ENCODE assay signal across 1 cellular context in the genomic region with DNA sequence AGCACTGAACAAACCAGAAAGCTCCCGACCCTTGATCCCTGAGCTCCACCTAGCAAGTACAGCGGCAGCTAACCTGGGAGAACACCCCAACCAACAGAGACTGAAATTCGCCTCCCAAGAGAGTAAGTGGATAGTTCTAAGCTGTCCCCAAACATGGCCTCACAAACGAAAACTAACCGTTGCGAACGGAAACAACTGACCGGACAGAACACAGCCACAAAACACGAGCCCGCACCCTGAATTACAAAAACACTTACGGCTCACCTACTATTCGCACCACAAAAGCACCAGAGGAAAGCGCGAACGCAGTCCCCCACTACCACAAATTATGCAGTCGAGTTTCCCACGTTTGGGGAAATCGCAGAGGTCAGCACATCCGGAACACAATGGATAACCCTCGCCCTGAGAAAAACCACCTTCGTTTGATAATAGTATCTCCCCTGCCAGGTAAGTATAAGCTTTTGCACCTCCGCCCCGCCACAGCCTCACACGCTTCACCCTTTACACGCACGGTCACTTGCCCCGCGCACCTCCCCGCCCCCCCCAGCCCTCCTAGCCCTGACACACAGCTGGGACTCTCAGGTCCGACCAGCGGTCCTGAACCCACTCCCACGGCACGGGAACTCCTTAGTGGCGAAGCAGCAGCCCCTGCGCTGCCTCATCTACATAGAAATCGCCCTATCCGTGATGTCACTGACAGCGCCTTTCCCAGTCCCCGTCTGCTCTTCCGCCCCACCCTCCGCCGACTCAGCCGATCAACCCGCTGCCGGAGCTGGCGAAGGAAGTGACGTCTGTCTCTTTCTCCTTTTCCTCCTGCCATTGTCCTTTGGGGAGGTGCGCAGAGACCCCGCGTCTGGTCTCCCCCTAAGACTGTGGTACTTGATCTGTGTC.
A peak's percentile ranks its signal among the peaks of the same experiment; 100 is the strongest.
TF ChIP-seq lines count a peak whose summit lies in the region.
"Not testable (repeated sequence)": the region's sequence is repeated elsewhere in the genome, so short reads cannot be mapped to it uniquely, and the experiment has no call there.

No MANE protein-coding gene starts in this region.

TF ChIP-seq in K562, 482 proteins besides CTCF, POLR2A, EP300 and RAD21 (continued from another document and continues in another):
- TF ChIP-seq, protein P1, sequence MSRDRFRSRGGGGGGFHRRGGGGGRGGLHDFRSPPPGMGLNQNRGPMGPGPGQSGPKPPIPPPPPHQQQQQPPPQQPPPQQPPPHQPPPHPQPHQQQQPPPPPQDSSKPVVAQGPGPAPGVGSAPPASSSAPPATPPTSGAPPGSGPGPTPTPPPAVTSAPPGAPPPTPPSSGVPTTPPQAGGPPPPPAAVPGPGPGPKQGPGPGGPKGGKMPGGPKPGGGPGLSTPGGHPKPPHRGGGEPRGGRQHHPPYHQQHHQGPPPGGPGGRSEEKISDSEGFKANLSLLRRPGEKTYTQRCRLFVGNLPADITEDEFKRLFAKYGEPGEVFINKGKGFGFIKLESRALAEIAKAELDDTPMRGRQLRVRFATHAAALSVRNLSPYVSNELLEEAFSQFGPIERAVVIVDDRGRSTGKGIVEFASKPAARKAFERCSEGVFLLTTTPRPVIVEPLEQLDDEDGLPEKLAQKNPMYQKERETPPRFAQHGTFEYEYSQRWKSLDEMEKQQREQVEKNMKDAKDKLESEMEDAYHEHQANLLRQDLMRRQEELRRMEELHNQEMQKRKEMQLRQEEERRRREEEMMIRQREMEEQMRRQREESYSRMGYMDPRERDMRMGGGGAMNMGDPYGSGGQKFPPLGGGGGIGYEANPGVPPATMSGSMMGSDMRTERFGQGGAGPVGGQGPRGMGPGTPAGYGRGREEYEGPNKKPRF (IDR thresholded peaks at IDR 0.05; ENCODE audit: low read depth, low read length), result peak; percentile 91
- TF ChIP-seq, protein P2, sequence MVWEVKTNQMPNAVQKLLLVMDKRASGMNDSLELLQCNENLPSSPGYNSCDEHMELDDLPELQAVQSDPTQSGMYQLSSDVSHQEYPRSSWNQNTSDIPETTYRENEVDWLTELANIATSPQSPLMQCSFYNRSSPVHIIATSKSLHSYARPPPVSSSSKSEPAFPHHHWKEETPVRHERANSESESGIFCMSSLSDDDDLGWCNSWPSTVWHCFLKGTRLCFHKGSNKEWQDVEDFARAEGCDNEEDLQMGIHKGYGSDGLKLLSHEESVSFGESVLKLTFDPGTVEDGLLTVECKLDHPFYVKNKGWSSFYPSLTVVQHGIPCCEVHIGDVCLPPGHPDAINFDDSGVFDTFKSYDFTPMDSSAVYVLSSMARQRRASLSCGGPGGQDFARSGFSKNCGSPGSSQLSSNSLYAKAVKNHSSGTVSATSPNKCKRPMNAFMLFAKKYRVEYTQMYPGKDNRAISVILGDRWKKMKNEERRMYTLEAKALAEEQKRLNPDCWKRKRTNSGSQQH (CRISPR knock-in tag; IDR thresholded peaks at IDR 0.05), result peak; percentile 100
- TF ChIP-seq THRAP3 (IDR thresholded peaks at IDR 0.05; ENCODE audit: borderline replicate concordance) (peak; percentile 100), HMG20A (CRISPR knock-in tag; conservative IDR thresholded peaks at IDR 0.05) (peak; percentile 97), LEF1 (IDR thresholded peaks at IDR 0.05) (peak; percentile 75), NR1H2 (CRISPR knock-in tag; IDR thresholded peaks at IDR 0.05) (peak; percentile 93), ZNF212 (CRISPR knock-in tag; IDR thresholded peaks at IDR 0.05) (peak; percentile 99), GABPB2 (CRISPR knock-in tag; conservative IDR thresholded peaks at IDR 0.05) (peak; percentile 100), ZNF586 (CRISPR knock-in tag; conservative IDR thresholded peaks at IDR 0.05) (peak; percentile 99), MBD2 (IDR thresholded peaks at IDR 0.05; ENCODE audit: borderline replicate concordance, low read depth) (peak; percentile 96), HMG20B (CRISPR knock-in tag; IDR thresholded peaks at IDR 0.05) (peak; percentile 100), OTX1 (CRISPR knock-in tag; IDR thresholded peaks at IDR 0.05) (peak; percentile 100), STAT5A (IDR thresholded peaks at IDR 0.05; ENCODE audit: borderline replicate concordance, low read length) (peak; percentile 78), ASH1L (IDR thresholded peaks at IDR 0.05; ENCODE audit: borderline replicate concordance, low read depth, partially characterized antibody) (peak; percentile 73), ATF7 (IDR thresholded peaks at IDR 0.05) (peak; percentile 63; the same call in 1 of the 2 replicates), ETV5 (CRISPR knock-in tag; IDR thresholded peaks at IDR 0.05; ENCODE audit: low read depth) (peak; percentile 76), MYNN (IDR thresholded peaks at IDR 0.05) (peak; percentile 82), TARDBP (IDR thresholded peaks at IDR 0.05) (peak; percentile 82; the same call in 1 of the 2 replicates), TAF9B (IDR thresholded peaks at IDR 0.05; ENCODE audit: partially characterized antibody) (peak; percentile 89)
- TF ChIP-seq, protein P3, sequence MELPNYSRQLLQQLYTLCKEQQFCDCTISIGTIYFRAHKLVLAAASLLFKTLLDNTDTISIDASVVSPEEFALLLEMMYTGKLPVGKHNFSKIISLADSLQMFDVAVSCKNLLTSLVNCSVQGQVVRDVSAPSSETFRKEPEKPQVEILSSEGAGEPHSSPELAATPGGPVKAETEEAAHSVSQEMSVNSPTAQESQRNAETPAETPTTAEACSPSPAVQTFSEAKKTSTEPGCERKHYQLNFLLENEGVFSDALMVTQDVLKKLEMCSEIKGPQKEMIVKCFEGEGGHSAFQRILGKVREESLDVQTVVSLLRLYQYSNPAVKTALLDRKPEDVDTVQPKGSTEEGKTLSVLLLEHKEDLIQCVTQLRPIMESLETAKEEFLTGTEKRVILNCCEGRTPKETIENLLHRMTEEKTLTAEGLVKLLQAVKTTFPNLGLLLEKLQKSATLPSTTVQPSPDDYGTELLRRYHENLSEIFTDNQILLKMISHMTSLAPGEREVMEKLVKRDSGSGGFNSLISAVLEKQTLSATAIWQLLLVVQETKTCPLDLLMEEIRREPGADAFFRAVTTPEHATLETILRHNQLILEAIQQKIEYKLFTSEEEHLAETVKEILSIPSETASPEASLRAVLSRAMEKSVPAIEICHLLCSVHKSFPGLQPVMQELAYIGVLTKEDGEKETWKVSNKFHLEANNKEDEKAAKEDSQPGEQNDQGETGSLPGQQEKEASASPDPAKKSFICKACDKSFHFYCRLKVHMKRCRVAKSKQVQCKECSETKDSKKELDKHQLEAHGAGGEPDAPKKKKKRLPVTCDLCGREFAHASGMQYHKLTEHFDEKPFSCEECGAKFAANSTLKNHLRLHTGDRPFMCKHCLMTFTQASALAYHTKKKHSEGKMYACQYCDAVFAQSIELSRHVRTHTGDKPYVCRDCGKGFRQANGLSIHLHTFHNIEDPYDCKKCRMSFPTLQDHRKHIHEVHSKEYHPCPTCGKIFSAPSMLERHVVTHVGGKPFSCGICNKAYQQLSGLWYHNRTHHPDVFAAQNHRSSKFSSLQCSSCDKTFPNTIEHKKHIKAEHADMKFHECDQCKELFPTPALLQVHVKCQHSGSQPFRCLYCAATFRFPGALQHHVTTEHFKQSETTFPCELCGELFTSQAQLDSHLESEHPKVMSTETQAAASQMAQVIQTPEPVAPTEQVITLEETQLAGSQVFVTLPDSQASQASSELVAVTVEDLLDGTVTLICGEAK (IDR thresholded peaks at IDR 0.05), result peak; percentile 72
- TF ChIP-seq, protein P3 (CRISPR knock-in tag; IDR thresholded peaks at IDR 0.05), result 0 out of 2 replicates have a peak, but pooled peaks have one; percentile 64
- TF ChIP-seq, protein P4, sequence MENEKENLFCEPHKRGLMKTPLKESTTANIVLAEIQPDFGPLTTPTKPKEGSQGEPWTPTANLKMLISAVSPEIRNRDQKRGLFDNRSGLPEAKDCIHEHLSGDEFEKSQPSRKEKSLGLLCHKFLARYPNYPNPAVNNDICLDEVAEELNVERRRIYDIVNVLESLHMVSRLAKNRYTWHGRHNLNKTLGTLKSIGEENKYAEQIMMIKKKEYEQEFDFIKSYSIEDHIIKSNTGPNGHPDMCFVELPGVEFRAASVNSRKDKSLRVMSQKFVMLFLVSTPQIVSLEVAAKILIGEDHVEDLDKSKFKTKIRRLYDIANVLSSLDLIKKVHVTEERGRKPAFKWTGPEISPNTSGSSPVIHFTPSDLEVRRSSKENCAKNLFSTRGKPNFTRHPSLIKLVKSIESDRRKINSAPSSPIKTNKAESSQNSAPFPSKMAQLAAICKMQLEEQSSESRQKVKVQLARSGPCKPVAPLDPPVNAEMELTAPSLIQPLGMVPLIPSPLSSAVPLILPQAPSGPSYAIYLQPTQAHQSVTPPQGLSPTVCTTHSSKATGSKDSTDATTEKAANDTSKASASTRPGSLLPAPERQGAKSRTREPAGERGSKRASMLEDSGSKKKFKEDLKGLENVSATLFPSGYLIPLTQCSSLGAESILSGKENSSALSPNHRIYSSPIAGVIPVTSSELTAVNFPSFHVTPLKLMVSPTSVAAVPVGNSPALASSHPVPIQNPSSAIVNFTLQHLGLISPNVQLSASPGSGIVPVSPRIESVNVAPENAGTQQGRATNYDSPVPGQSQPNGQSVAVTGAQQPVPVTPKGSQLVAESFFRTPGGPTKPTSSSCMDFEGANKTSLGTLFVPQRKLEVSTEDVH (IDR thresholded peaks at IDR 0.05; ENCODE audit: low read depth, partially characterized antibody), result peak; percentile 26
- TF ChIP-seq, protein P5, sequence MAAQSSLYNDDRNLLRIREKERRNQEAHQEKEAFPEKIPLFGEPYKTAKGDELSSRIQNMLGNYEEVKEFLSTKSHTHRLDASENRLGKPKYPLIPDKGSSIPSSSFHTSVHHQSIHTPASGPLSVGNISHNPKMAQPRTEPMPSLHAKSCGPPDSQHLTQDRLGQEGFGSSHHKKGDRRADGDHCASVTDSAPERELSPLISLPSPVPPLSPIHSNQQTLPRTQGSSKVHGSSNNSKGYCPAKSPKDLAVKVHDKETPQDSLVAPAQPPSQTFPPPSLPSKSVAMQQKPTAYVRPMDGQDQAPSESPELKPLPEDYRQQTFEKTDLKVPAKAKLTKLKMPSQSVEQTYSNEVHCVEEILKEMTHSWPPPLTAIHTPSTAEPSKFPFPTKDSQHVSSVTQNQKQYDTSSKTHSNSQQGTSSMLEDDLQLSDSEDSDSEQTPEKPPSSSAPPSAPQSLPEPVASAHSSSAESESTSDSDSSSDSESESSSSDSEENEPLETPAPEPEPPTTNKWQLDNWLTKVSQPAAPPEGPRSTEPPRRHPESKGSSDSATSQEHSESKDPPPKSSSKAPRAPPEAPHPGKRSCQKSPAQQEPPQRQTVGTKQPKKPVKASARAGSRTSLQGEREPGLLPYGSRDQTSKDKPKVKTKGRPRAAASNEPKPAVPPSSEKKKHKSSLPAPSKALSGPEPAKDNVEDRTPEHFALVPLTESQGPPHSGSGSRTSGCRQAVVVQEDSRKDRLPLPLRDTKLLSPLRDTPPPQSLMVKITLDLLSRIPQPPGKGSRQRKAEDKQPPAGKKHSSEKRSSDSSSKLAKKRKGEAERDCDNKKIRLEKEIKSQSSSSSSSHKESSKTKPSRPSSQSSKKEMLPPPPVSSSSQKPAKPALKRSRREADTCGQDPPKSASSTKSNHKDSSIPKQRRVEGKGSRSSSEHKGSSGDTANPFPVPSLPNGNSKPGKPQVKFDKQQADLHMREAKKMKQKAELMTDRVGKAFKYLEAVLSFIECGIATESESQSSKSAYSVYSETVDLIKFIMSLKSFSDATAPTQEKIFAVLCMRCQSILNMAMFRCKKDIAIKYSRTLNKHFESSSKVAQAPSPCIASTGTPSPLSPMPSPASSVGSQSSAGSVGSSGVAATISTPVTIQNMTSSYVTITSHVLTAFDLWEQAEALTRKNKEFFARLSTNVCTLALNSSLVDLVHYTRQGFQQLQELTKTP (IDR thresholded peaks at IDR 0.05; ENCODE audit: low read depth in 1 of 2, partially characterized antibody in 2 of 2), result peak; percentile 84 to 93
- TF ChIP-seq, protein P6, sequence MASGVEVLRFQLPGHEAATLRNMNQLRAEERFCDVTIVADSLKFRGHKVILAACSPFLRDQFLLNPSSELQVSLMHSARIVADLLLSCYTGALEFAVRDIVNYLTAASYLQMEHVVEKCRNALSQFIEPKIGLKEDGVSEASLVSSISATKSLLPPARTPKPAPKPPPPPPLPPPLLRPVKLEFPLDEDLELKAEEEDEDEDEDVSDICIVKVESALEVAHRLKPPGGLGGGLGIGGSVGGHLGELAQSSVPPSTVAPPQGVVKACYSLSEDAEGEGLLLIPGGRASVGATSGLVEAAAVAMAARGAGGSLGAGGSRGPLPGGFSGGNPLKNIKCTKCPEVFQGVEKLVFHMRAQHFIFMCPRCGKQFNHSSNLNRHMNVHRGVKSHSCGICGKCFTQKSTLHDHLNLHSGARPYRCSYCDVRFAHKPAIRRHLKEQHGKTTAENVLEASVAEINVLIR (CRISPR knock-in tag; IDR thresholded peaks at IDR 0.05), result peak; percentile 75
- not testable (repeated sequence) for TF ChIP-seq MYNN (CRISPR knock-in tag; IDR thresholded peaks at IDR 0.05)
- TF ChIP-seq, protein P7, sequence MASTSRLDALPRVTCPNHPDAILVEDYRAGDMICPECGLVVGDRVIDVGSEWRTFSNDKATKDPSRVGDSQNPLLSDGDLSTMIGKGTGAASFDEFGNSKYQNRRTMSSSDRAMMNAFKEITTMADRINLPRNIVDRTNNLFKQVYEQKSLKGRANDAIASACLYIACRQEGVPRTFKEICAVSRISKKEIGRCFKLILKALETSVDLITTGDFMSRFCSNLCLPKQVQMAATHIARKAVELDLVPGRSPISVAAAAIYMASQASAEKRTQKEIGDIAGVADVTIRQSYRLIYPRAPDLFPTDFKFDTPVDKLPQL (IDR thresholded peaks at IDR 0.05; ENCODE audit: extremely low read depth, insufficient read length), result peak; percentile 90
- TF ChIP-seq, protein P8, sequence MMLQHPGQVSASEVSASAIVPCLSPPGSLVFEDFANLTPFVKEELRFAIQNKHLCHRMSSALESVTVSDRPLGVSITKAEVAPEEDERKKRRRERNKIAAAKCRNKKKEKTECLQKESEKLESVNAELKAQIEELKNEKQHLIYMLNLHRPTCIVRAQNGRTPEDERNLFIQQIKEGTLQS (IDR thresholded peaks at IDR 0.05), result not testable (repeated sequence)
- TF ChIP-seq, protein P8 (CRISPR knock-in tag; conservative IDR thresholded peaks at IDR 0.05), result peak; percentile 86
